Comparison of ENCODE assay signal across 1 cellular context in genomic region chr2:39124000-39124769, GRCh38.
TF ChIP-seq lines count a peak whose summit lies in the region.

No MANE protein-coding gene starts in this region.

TF ChIP-seq in HepG2, 621 proteins besides CTCF, POLR2A, EP300 and RAD21 (continued from another document):
- peak; percentile 52; the same call in 1 of the 2 replicates for TF ChIP-seq SMAD3 (CRISPR knock-in tag; IDR thresholded peaks at IDR 0.05)
- no peak for TF ChIP-seq SNRNP70 (IDR thresholded peaks at IDR 0.05; ENCODE audit: low read depth, low read length)
- peak; percentile 63; the same call in 1 of the 2 replicates for TF ChIP-seq ZNF362 (CRISPR knock-in tag; IDR thresholded peaks at IDR 0.05; ENCODE audit: borderline replicate concordance)
- TF ChIP-seq GZF1 (CRISPR knock-in tag; IDR thresholded peaks at IDR 0.05): peak; percentile 44; the same call in 1 of the 2 replicates
- TF ChIP-seq ZNF121 (CRISPR knock-in tag; IDR thresholded peaks at IDR 0.05): 0 out of 2 replicates have a peak, but pooled peaks have one; percentile 11
- peak; percentile 37; the same call in 1 of the 2 replicates for TF ChIP-seq ZNF335 (CRISPR knock-in tag; IDR thresholded peaks at IDR 0.05)
- peak; percentile 72 for TF ChIP-seq FOXA3 (CRISPR knock-in tag; IDR thresholded peaks at IDR 0.05)
- peak; percentile 24; the same call in 1 of the 2 replicates for TF ChIP-seq RFX3 (CRISPR knock-in tag; IDR thresholded peaks at IDR 0.05)
- TF ChIP-seq ZNF746 (CRISPR knock-in tag; IDR thresholded peaks at IDR 0.05): peak; percentile 96
- peak; percentile 99 for TF ChIP-seq IRF9 (CRISPR knock-in tag; IDR thresholded peaks at IDR 0.05; ENCODE audit: borderline replicate concordance)
- peak; percentile 97 for TF ChIP-seq HDAC2 (CRISPR knock-in tag; IDR thresholded peaks at IDR 0.05)
- TF ChIP-seq DRAP1 (CRISPR knock-in tag; IDR thresholded peaks at IDR 0.05): peak; percentile 86
- TF ChIP-seq KMT2B (CRISPR knock-in tag; IDR thresholded peaks at IDR 0.05): peak; percentile 99
- 0 out of 2 replicates have a peak, but pooled peaks have one; percentile 92 for TF ChIP-seq RARG (CRISPR knock-in tag; IDR thresholded peaks at IDR 0.05; ENCODE audit: low read depth)
- peak; percentile 96 for TF ChIP-seq ZSCAN29 (CRISPR knock-in tag; conservative IDR thresholded peaks at IDR 0.05)
- peak; percentile 47 for TF ChIP-seq SIX4 (CRISPR knock-in tag; IDR thresholded peaks at IDR 0.05)
- peak; percentile 67 for TF ChIP-seq ZBTB26 (CRISPR knock-in tag; IDR thresholded peaks at IDR 0.05; ENCODE audit: borderline replicate concordance)
- TF ChIP-seq ZBTB8A (CRISPR knock-in tag; IDR thresholded peaks at IDR 0.05; ENCODE audit: borderline replicate concordance, low read depth): 0 out of 2 replicates have a peak, but pooled peaks have one; percentile 12
- TF ChIP-seq HES4 (CRISPR knock-in tag; IDR thresholded peaks at IDR 0.05; ENCODE audit: borderline replicate concordance): peak; percentile 81; the same call in 1 of the 2 replicates
- peak; percentile 98 for TF ChIP-seq ARNT2 (CRISPR knock-in tag; IDR thresholded peaks at IDR 0.05; ENCODE audit: low read depth)
- TF ChIP-seq FIP1L1 (IDR thresholded peaks at IDR 0.05; ENCODE audit: borderline replicate concordance, insufficient read depth, low read depth, low read length): peak; percentile 70; the same call in 1 of the 2 replicates
- no peak; the same call in 1 of the 2 replicates for TF ChIP-seq ADNP (CRISPR knock-in tag; IDR thresholded peaks at IDR 0.05)
- peak; percentile 95 for TF ChIP-seq ZFP36L1 (CRISPR knock-in tag; IDR thresholded peaks at IDR 0.05)
- TF ChIP-seq ZNF788 (CRISPR knock-in tag; IDR thresholded peaks at IDR 0.05; ENCODE audit: borderline replicate concordance): peak; percentile 99
- no peak for TF ChIP-seq MATR3 (CRISPR knock-in tag; IDR thresholded peaks at IDR 0.05)
- peak; percentile 79; the same call in 1 of the 2 replicates for TF ChIP-seq ZNF691 (CRISPR knock-in tag; IDR thresholded peaks at IDR 0.05; ENCODE audit: borderline replicate concordance, low read depth)
- peak; percentile 89 for TF ChIP-seq ZNF747 (CRISPR knock-in tag; IDR thresholded peaks at IDR 0.05; ENCODE audit: borderline replicate concordance)
- TF ChIP-seq EZH2 (conservative IDR thresholded peaks at IDR 0.05; ENCODE audit: low read depth, low read length): no peak
- TF ChIP-seq ZNF678 (CRISPR knock-in tag; IDR thresholded peaks at IDR 0.05): peak; percentile 88
- TF ChIP-seq SIX1 (CRISPR knock-in tag; IDR thresholded peaks at IDR 0.05; ENCODE audit: borderline replicate concordance): peak; percentile 65; the same call in 1 of the 2 replicates
- no peak; the same call in 1 of the 2 replicates for TF ChIP-seq TBP (CRISPR knock-in tag; IDR thresholded peaks at IDR 0.05)
- TF ChIP-seq CEBPZ (IDR thresholded peaks at IDR 0.05; ENCODE audit: low read length): no peak
- TF ChIP-seq PHF20 (CRISPR knock-in tag; IDR thresholded peaks at IDR 0.05): peak; percentile 94
- no peak for TF ChIP-seq TP53 (CRISPR knock-in tag; conservative IDR thresholded peaks at IDR 0.05)
- TF ChIP-seq RBM22 (optimal IDR thresholded peaks at IDR 0.05; ENCODE audit: low read length): peak; percentile 58
- TF ChIP-seq ZNF775 (CRISPR knock-in tag; IDR thresholded peaks at IDR 0.05; ENCODE audit: borderline replicate concordance): no peak; the same call in 1 of the 2 replicates
- TF ChIP-seq RFXANK (CRISPR knock-in tag; IDR thresholded peaks at IDR 0.05): peak; percentile 92
- peak; percentile 96; the same call in 1 of the 2 replicates for TF ChIP-seq ZSCAN5A (CRISPR knock-in tag; IDR thresholded peaks at IDR 0.05; ENCODE audit: borderline replicate concordance)
- peak; percentile 96 for TF ChIP-seq TFDP2 (CRISPR knock-in tag; IDR thresholded peaks at IDR 0.05)
- peak; percentile 83 for TF ChIP-seq HOXA5 (CRISPR knock-in tag; IDR thresholded peaks at IDR 0.05)
- 0 out of 2 replicates have a peak, but pooled peaks have one; percentile 27 for TF ChIP-seq KDM6A (CRISPR knock-in tag; IDR thresholded peaks at IDR 0.05; ENCODE audit: low read depth)
- no peak; the same call in 1 of the 2 replicates for TF ChIP-seq ZNF354B (CRISPR knock-in tag; IDR thresholded peaks at IDR 0.05)
TF ChIP-seq in HepG2: peak in this region for 426.
